Comparison of ENCODE assay signal across 16 cellular contexts in genomic region chr20:24381886-24382285, GRCh38.
DNase-seq lines count a peak whose midpoint lies in the region; ATAC-seq and TF ChIP-seq lines count a peak whose summit lies in the region.
"Had no signal": no experiment of that assay in that cellular context is flagged by ENCODE, and none has a peak within 500 bp of the region (broad histone marks: within the 10 kb centered on the region; RNA-seq: fewer than 3 reads in every experiment).

No MANE protein-coding gene starts in this region.

- H3K4me3 Mint-ChIP-seq in endodermal cell, result no peak overlapping the region
- H3K4me3 Mint-ChIP-seq: CD14-positive monocyte; CD4-positive, alpha-beta memory T cell had no signal

- H3K27ac ChIP-seq in endodermal cell (ENCODE audit: low read depth, low read length), result peak overlapping the region; percentile 62
- H3K27ac ChIP-seq: BLaER1, GM23248 had no signal

- peaks cover 12% of the 10 kb centered on the region for H3K4me1 Mint-ChIP-seq in endodermal cell
- H3K4me1 Mint-ChIP-seq: CD4-positive, alpha-beta memory T cell had no signal

- H3K27me3 ChIP-seq in endodermal cell (ENCODE audit: control insufficient read depth, insufficient read depth, low read length, poor library complexity, severe bottlenecking), result no peaks in the 10 kb centered on the region
- H3K27me3 ChIP-seq: BLaER1 had no signal

- peak; percentile 35 to 73 for DNase-seq in NCI-H524 (lab: John Stamatoyannopoulos, UW)
- no peak for DNase-seq in NCI-H524 treated with DMSO at 0.1 percent for 48 hours (lab: John Stamatoyannopoulos, UW)
- peak; percentile 55 for DNase-seq in cerebellar cortex (ENCODE audit: low spot score)
- no peak for DNase-seq in endodermal cell
- no peak for DNase-seq in H4 (ENCODE audit: low spot score)
- DNase-seq in NOMO-1 treated with dmso at 0.1 percent for 144 hours (lab: John Stamatoyannopoulos, UW; ENCODE audit: unreplicated experiment), result no peak
- DNase-seq in Right ventricle myocardium inferior (ENCODE audit: missing footprints), result no peak
- DNase-seq: 8988T; CD4-positive, alpha-beta memory T cell; DND-41; EL; GM23248; HCEC 1CT; IMR-90 had no signal

- peaks cover 12% of the 10 kb centered on the region for H3K27me3 Mint-ChIP-seq in endodermal cell (ENCODE audit: insufficient read depth)

- intact Hi-C loops in Right ventricle myocardium inferior (cut with DNase I), result no loop called here

- no peaks in the 10 kb centered on the region for H3K9me3 ChIP-seq in endodermal cell (ENCODE audit: control insufficient read depth, low read length)
- H3K9me3 ChIP-seq: BLaER1 had no signal

- H3K4me1 ChIP-seq in endodermal cell (ENCODE audit: control insufficient read depth, insufficient read depth, low read length), result peaks cover 3% of the 10 kb centered on the region

- H3K27ac Mint-ChIP-seq in endodermal cell, result no peak overlapping the region
- H3K27ac Mint-ChIP-seq: CD14-positive monocyte; CD4-positive, alpha-beta memory T cell had no signal

- no peaks in the 10 kb centered on the region for H3K36me3 ChIP-seq in endodermal cell (ENCODE audit: control insufficient read depth, insufficient read depth, low read length)
- H3K36me3 ChIP-seq: BLaER1 had no signal

- WGBS in endodermal cell (ENCODE audit: insufficient coverage in 1 of 2, insufficient read length in 1 of 2), 2 experiments, result 89 to 95% methylated on average over 5 of the region's 5 CpGs

- H3K9me3 Mint-ChIP-seq in endodermal cell, result no peaks in the 10 kb centered on the region
- H3K9me3 Mint-ChIP-seq: CD14-positive monocyte; CD4-positive, alpha-beta memory T cell had no signal

- no peak for ATAC-seq in Right ventricle myocardium inferior

- no peak for TF ChIP-seq CTCF in endodermal cell (conservative IDR thresholded peaks at IDR 0.05)

- H3K36me3 Mint-ChIP-seq in endodermal cell (ENCODE audit: low read depth), result no peaks in the 10 kb centered on the region
- H3K36me3 Mint-ChIP-seq: CD14-positive monocyte; CD4-positive, alpha-beta memory T cell had no signal

- no peak overlapping the region for H3K9ac ChIP-seq in endodermal cell (ENCODE audit: extremely low read depth, low read length, poor library complexity, severe bottlenecking)
- H3K9ac ChIP-seq: BLaER1, GM23248 had no signal

- no peak overlapping the region for H3K4me3 ChIP-seq in endodermal cell (ENCODE audit: low read length)
- H3K4me3 ChIP-seq: BLaER1, GM23248 had no signal

Comparison
In these comparisons a context has a peak if more than half of its experiments do, and no peak if none do; other contexts are left out.
1. DNase-seq: peak in NCI-H524 (2 of 2) and cerebellar cortex (single experiment); none in NCI-H524 treated with DMSO at 0.1 percent for 48 hours (single experiment), endodermal cell (single experiment), H4 (single experiment), NOMO-1 treated with dmso at 0.1 percent for 144 hours (single experiment) and Right ventricle myocardium inferior (single experiment).